ENCODE assay signal across 7 cellular contexts in the genomic region with DNA sequence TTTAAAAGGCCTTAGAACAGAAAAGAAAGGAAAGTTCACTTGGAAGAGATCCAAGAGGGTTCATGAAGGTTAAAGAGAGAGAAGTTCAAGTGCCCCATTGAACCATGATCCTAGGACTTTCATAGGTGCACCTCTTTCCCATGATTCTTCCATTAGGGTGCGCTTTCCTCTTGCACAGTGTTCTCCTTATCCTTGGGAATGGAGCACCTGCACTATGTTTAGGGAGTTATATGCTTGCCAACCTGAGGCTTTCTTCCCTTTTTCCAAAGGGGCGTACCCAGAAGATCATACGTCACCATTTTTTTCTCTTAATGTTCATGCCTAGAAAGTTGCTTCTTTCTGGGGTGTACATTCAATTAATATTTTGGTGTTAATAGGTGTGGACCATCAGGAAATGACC.
"Had no signal": no experiment of that assay in that cellular context is flagged by ENCODE, and none has a peak within 500 bp of the region (broad histone marks: within the 10 kb centered on the region; RNA-seq: fewer than 3 reads in every experiment).

No MANE protein-coding gene starts in this region.

- H3K27ac ChIP-seq: HL-60 had no signal

- DNase-seq: IMR-90, KBM-7, KG1 had no signal

- H3K4me3 ChIP-seq: K562 had no signal

- FAIRE-seq: HepG2, HTR-8/SVneo, K562 had no signal

- ATAC-seq: HepG2, K562 had no signal
